Comparison of ENCODE assay signal across 1 cellular context in the genomic region with DNA sequence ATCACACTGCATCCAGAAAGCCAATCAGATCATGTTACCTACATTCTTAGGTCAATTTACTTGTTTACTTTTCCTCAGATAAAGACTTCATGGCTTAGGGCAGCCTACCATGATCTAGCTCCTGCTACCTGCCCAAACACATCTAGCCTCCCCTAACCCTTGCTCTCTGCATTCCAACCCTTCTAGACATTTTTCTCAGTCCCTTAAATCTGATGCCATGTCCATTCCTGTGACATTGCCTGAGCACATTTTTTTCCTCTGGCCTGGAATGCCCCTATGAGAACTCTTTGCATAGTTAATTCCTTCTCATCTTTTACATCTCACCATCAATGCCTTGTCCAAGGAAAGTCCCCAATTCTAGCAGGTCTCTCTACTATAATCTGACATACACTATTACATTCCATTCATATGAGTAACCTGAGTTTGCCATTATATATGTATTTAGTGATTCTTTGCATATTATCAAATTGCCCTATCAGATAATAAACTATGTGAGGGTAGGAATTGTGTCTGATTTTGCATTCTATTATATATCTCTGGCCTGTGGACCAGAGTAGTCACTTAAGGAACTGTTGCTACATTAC.
TF ChIP-seq lines count a peak whose summit lies in the region.

No MANE protein-coding gene starts in this region.

TF ChIP-seq in H1, 55 proteins besides CTCF, POLR2A, EP300 and RAD21:
- TF ChIP-seq TEAD4 (IDR thresholded peaks at IDR 0.05; ENCODE audit: low read depth, low read length) (0 out of 2 replicates have a peak, but pooled peaks have one; percentile 28), MAFK (IDR thresholded peaks at IDR 0.05; ENCODE audit: low read depth, low read length) (no peak)
TF ChIP-seq in H1: peak in this region for 1.
